ENCODE assay signal across 2 cellular contexts in the genomic region with DNA sequence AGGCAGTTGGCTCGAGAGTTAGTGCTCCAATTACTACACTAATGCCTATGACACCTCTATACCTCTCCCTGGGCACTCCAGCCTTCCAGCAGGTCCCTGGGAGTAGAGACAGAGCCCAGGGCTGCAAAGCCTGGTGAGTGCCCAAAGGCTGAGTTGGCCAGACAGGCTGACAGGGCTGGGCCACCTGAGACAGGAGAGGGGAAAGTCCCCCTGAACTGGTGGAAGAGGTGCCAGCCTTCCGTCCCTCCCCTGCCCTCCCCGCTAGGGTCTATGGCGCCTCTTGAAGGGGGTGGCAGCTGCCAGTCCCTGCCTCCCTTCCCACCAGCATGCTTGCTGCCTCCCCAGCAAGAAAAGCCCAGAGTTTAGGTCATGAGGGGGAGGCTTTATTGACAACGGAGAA.
TF ChIP-seq lines count a peak whose summit lies in the region.

No MANE protein-coding gene starts in this region.

TF ChIP-seq in IMR-90, 13 proteins besides CTCF, POLR2A, EP300 and RAD21:
- TF ChIP-seq MXI1 (IDR thresholded peaks at IDR 0.05; ENCODE audit: borderline replicate concordance, low read depth, low read length) (no peak), RFX5 (IDR thresholded peaks at IDR 0.05; ENCODE audit: low read depth, low read length) (no peak), RCOR1 (IDR thresholded peaks at IDR 0.05; ENCODE audit: insufficient replicate concordance, low read length) (no peak), NFE2L2 (IDR thresholded peaks at IDR 0.05; ENCODE audit: low read depth, low read length) (no peak), FOS (IDR thresholded peaks at IDR 0.05; ENCODE audit: low read depth, low read length) (no peak), SMC3 (IDR thresholded peaks at IDR 0.05; ENCODE audit: low read depth, low read length) (no peak), BHLHE40 (IDR thresholded peaks at IDR 0.05; ENCODE audit: low read depth, low read length) (no peak), MAZ (IDR thresholded peaks at IDR 0.05; ENCODE audit: borderline replicate concordance, low read depth, low read length) (no peak), CHD1 (IDR thresholded peaks at IDR 0.05; ENCODE audit: low read depth, low read length) (no peak), MAFK (IDR thresholded peaks at IDR 0.05; ENCODE audit: low read depth, low read length) (no peak), CEBPB (IDR thresholded peaks at IDR 0.05; ENCODE audit: low read depth, low read length) (no peak)
- TF ChIP-seq, protein P1, sequence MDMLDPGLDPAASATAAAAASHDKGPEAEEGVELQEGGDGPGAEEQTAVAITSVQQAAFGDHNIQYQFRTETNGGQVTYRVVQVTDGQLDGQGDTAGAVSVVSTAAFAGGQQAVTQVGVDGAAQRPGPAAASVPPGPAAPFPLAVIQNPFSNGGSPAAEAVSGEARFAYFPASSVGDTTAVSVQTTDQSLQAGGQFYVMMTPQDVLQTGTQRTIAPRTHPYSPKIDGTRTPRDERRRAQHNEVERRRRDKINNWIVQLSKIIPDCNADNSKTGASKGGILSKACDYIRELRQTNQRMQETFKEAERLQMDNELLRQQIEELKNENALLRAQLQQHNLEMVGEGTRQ (IDR thresholded peaks at IDR 0.05; ENCODE audit: low read depth, low read length), result no peak
- TF ChIP-seq, protein P2, sequence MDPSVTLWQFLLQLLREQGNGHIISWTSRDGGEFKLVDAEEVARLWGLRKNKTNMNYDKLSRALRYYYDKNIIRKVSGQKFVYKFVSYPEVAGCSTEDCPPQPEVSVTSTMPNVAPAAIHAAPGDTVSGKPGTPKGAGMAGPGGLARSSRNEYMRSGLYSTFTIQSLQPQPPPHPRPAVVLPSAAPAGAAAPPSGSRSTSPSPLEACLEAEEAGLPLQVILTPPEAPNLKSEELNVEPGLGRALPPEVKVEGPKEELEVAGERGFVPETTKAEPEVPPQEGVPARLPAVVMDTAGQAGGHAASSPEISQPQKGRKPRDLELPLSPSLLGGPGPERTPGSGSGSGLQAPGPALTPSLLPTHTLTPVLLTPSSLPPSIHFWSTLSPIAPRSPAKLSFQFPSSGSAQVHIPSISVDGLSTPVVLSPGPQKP (IDR thresholded peaks at IDR 0.05; ENCODE audit: borderline replicate concordance, low read depth, low read length), result no peak

TF ChIP-seq in HEK293T, 16 proteins besides CTCF, POLR2A, EP300 and RAD21:
- TF ChIP-seq, protein P3, sequence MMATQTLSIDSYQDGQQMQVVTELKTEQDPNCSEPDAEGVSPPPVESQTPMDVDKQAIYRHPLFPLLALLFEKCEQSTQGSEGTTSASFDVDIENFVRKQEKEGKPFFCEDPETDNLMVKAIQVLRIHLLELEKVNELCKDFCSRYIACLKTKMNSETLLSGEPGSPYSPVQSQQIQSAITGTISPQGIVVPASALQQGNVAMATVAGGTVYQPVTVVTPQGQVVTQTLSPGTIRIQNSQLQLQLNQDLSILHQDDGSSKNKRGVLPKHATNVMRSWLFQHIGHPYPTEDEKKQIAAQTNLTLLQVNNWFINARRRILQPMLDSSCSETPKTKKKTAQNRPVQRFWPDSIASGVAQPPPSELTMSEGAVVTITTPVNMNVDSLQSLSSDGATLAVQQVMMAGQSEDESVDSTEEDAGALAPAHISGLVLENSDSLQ (IDR thresholded peaks at IDR 0.05), result no peak
- TF ChIP-seq SP1 (IDR thresholded peaks at IDR 0.05), result no peak
- TF ChIP-seq LEF1 (IDR thresholded peaks at IDR 0.05; ENCODE audit: borderline replicate concordance), result no peak
- TF ChIP-seq NFRKB (IDR thresholded peaks at IDR 0.05), result no peak
- no peak for TF ChIP-seq CTBP1 (IDR thresholded peaks at IDR 0.05; ENCODE audit: borderline replicate concordance)
- no peak for TF ChIP-seq FOXA1 (IDR thresholded peaks at IDR 0.05)
- no peak for TF ChIP-seq FOXK2 (IDR thresholded peaks at IDR 0.05)
- no peak for TF ChIP-seq ZNF384 (IDR thresholded peaks at IDR 0.05)
- TF ChIP-seq FOXM1 (IDR thresholded peaks at IDR 0.05; ENCODE audit: borderline replicate concordance), result no peak
- TF ChIP-seq ELF4 (IDR thresholded peaks at IDR 0.05), result no peak
- no peak for TF ChIP-seq HDGF (IDR thresholded peaks at IDR 0.05; ENCODE audit: borderline replicate concordance)
- no peak for TF ChIP-seq L3MBTL2 (conservative IDR thresholded peaks at IDR 0.05)
TF ChIP-seq in HEK293T: peak in this region for 0.
